ENCODE assay signal across 8 cellular contexts in genomic region chr15:72782274-72782992, GRCh38. TPM values are rescaled to one million over a fixed set of nuclear protein-coding genes. Genes with fewer than 3 reads are reported as not detected.
DNase-seq lines count a peak whose midpoint lies in the region; ATAC-seq and TF ChIP-seq lines count a peak whose summit lies in the region.

No MANE protein-coding gene starts in this region.

- peak overlapping the region; percentile 97 for H3K27ac Mint-ChIP-seq in memory B cell

- H3K4me1 ChIP-seq in aorta (ENCODE audit: control insufficient read depth in 1 of 2, insufficient read depth in 2 of 2, low read length in 2 of 2), result peaks cover 0 to 3% of the 10 kb centered on the region in 2 donors

- H3K27ac ChIP-seq in aorta (ENCODE audit: low read depth in 1 of 2, low read length in 2 of 2), result no peak overlapping the region

- H3K4me1 Mint-ChIP-seq in memory B cell, result peaks cover 33% of the 10 kb centered on the region

- H3K9me3 ChIP-seq in aorta (ENCODE audit: control insufficient read depth, low read length), result no peaks in the 10 kb centered on the region

- H3K27me3 ChIP-seq in aorta (ENCODE audit: control insufficient read depth in 1 of 2, insufficient read depth in 2 of 2, low read length in 1 of 2), result no peaks in the 10 kb centered on the region

- in situ Hi-C loops in astrocyte of the cerebellum (cut with HindIII; ENCODE audit: low sequenced_read_pairs), result no loop called here

- DNase-seq in stimulated activated CD4-positive, alpha-beta T cell treated with anti-CD3 and anti-CD28 coated beads, Interleukin-15, amount 100 ng/mL, for 24 hours, result peak; percentile 11
- no peak for DNase-seq in stimulated activated CD4-positive, alpha-beta T cell treated with anti-CD3 and anti-CD28 coated beads, Interleukin-2, amount 100 ng/mL, for 48 hours
- DNase-seq in astrocyte of the cerebellum (ENCODE audit: low read depth) (no peak), memory B cell (ENCODE audit: low spot score in 2 of 2) (no peak), aorta (no peak), DMS114 treated with DMSO at 0.1 percent for 48 hours (lab: John Stamatoyannopoulos, UW; ENCODE audit: unreplicated experiment) (no peak), SHP77 treated with DMSO at 0.1 percent for 48 hours (lab: John Stamatoyannopoulos, UW) (no peak)

- TF ChIP-seq CTCF in astrocyte of the cerebellum (IDR thresholded peaks at IDR 0.05; ENCODE audit: low read depth, low read length, missing control alignments), result no peak

- H3K36me3 Mint-ChIP-seq in memory B cell, result peaks cover 24% of the 10 kb centered on the region

- ATAC-seq in memory B cell (ENCODE audit: low read depth), result no peak
- ATAC-seq in aorta (ENCODE audit: low FRiP score), result no peak
- no peak for ATAC-seq in GM18873 (IDR thresholded peaks at IDR 0.05; ENCODE audit: low FRiP score, unreplicated experiment)

- H3K9me3 Mint-ChIP-seq in memory B cell, result no peaks in the 10 kb centered on the region

- H3K4me3 Mint-ChIP-seq in memory B cell, result peak overlapping the region; percentile 92

- intact Hi-C loops in aorta (cut with DNase I), result loop anchor here (10.0 kb wide), 2 partner anchors 462 to 492 kb away; no protein-coding TSS in a partner anchor

- no peaks in the 10 kb centered on the region for H3K27me3 Mint-ChIP-seq in memory B cell

- no peaks in the 10 kb centered on the region for H3K36me3 ChIP-seq in aorta (ENCODE audit: control insufficient read depth in 1 of 2, insufficient read depth in 2 of 2, low read length in 1 of 2)

- WGBS in aorta, 2 donors, result 27 to 30% methylated on average over 14 of the region's 14 CpGs

- H3K4me3 ChIP-seq in astrocyte of the cerebellum (ENCODE audit: low read depth, low read length) (peak overlapping the region; percentile 89), aorta (ENCODE audit: low read length in 2 of 2) (peak overlapping the region; percentile 63 to 75)

RNA-seq across cellular contexts. Expression of gene ADPGK, which starts 1.1 kb away (rescaled TPM):
- 10 to 100 TPM; 46.9 to 52.1 TPM for total RNA-seq in aorta
- polyA plus RNA-seq in aorta, result 10 to 100 TPM; 11.3 to 32.7 TPM
